ENCODE assay signal across 18 cellular contexts in the genomic region with DNA sequence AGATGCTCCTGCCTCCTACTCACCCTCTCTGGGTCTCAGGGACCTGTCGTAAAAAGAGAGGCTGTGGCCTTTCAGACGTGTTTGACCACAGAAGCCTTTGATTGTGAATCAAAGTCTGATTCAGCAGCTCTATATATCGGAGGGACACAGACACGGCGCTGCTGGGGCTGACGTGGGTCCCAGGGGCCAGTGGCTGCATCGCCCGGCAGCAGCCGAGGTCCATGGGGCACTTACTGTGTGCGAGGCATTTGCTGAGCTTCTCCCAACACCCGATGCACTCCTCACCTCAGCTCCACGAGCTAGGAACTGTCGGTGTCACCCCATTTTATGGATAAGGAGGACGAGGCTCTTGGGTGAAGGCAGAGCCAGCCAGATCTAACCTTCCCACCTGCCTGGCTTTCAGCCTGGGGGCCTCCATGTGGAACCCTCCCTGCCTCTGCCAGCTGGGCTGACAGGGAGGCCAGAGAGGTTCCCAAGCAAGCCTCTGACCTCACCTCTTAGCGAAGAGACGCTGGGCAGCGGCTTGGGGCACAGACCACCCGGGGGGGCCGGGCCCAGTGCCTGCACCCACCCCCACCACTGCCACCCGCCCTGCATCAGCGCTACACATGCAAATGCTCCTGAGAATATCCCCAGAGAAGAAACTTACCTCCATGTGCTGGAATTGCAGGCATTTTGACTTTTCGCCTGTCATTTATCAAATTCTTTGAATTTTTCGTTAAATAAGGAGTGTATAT. TPM values are rescaled to one million over a fixed set of nuclear protein-coding genes. Genes with fewer than 3 reads are reported as not detected.
DNase-seq lines count a peak whose midpoint lies in the region; ATAC-seq, FAIRE-seq and TF ChIP-seq lines count a peak whose summit lies in the region.
"Had no signal": no experiment of that assay in that cellular context is flagged by ENCODE, and none has a peak within 500 bp of the region (broad histone marks: within the 10 kb centered on the region; RNA-seq: fewer than 3 reads in every experiment).

No MANE protein-coding gene starts in this region.

- no peak overlapping the region for H3K4me3 Mint-ChIP-seq in H9
- H3K4me3 Mint-ChIP-seq: B cell; CD4-positive, alpha-beta memory T cell had no signal

- H2AFZ ChIP-seq in H9 (ENCODE audit: low read length) (no peak overlapping the region), neuronal stem cell (ENCODE audit: low read length) (no peak overlapping the region)
- H2AFZ ChIP-seq: GM23248 had no signal

- H3K4ac ChIP-seq in H9 (ENCODE audit: low read depth, low read length) (no peak overlapping the region), neuronal stem cell (ENCODE audit: low read length) (no peak overlapping the region)

- H3K79me2 ChIP-seq in H9 (ENCODE audit: insufficient read depth, low read length): peaks cover 33% of the 10 kb centered on the region; the same call in 1 of the 2 replicates

- H3K14ac ChIP-seq in H9 (ENCODE audit: insufficient read depth, low read length) (peak overlapping the region; percentile 44), neuronal stem cell (ENCODE audit: low read length) (no peak overlapping the region)

- no peak overlapping the region for H4K91ac ChIP-seq in H9 (ENCODE audit: insufficient read length, low read depth, low read length)
- no peak overlapping the region for H4K91ac ChIP-seq in neuronal stem cell (ENCODE audit: low read depth, low read length, poor library complexity)

- peaks cover 8% of the 10 kb centered on the region for H3K79me1 ChIP-seq in H9 (ENCODE audit: insufficient read depth, low read depth, low read length, poor library complexity, severe bottlenecking)
- no peaks in the 10 kb centered on the region for H3K79me1 ChIP-seq in neuronal stem cell (ENCODE audit: low read depth, low read length)

- H3K18ac ChIP-seq in H9 (ENCODE audit: insufficient read length, low read depth, low read length) (no peak overlapping the region), neuronal stem cell (ENCODE audit: low read length) (peak overlapping the region; percentile 4)

- H2BK20ac ChIP-seq in H9 (ENCODE audit: low read depth, low read length, poor library complexity, severe bottlenecking): no peak overlapping the region

- no peaks in the 10 kb centered on the region for H3K23me2 ChIP-seq in H9 (ENCODE audit: insufficient read length, low read depth, low read length, poor library complexity, severe bottlenecking)

- H3K4me1 Mint-ChIP-seq in H9: peaks cover 56 to 75% of the 10 kb centered on the region in 2 experiments

- H2AK5ac ChIP-seq in H9 (ENCODE audit: insufficient read length, low read length) (no peak overlapping the region), neuronal stem cell (ENCODE audit: low read depth, low read length) (peak overlapping the region; percentile 4)

- FAIRE-seq in RCC 7860 (lab: Jason Lieb, UNC): no peak
- FAIRE-seq: D721Med had no signal

- no peaks in the 10 kb centered on the region for H3K27me3 ChIP-seq in H9 (ENCODE audit: insufficient read depth, low read length)
- H3K27me3 ChIP-seq in ascending aorta: no peaks in the 10 kb centered on the region
- peaks cover 0 to 11% (median 0%) of the 10 kb centered on the region in 3 experiments for H3K27me3 ChIP-seq in neuronal stem cell (ENCODE audit: control insufficient read depth in 3 of 3, insufficient read depth in 3 of 3, low read depth in 1 of 3, low read length in 3 of 3)
- H3K27me3 ChIP-seq in aorta (ENCODE audit: control insufficient read depth in 1 of 2, insufficient read depth in 2 of 2, low read length in 1 of 2): no peaks in the 10 kb centered on the region

- H3K56ac ChIP-seq in H9 (ENCODE audit: insufficient read length, low read depth, low read length): no peak overlapping the region

- H4K20me1 ChIP-seq in H9 (ENCODE audit: control insufficient read depth, insufficient read depth, insufficient read length): no peaks in the 10 kb centered on the region

- H3K27ac ChIP-seq in H9 (ENCODE audit: insufficient read length, low read depth, low read length): no peak overlapping the region
- H3K27ac ChIP-seq in ascending aorta: peak overlapping the region; percentile 77 to 79
- H3K27ac ChIP-seq in neuronal stem cell (replicated peaks; ENCODE audit: low read length): no peak overlapping the region
- H3K27ac ChIP-seq in aorta (ENCODE audit: low read depth in 1 of 2, low read length in 2 of 2): peak overlapping the region; percentile 1 to 19
- H3K27ac ChIP-seq: GM23248 had no signal

- peak overlapping the region; percentile 18 to 43 for H3K4me3 ChIP-seq in ascending aorta
- no peak overlapping the region for H3K4me3 ChIP-seq in neuronal stem cell (ENCODE audit: low read length in 2 of 2)
- H3K4me3 ChIP-seq in aorta (ENCODE audit: low read length in 2 of 2): no peak overlapping the region
- H3K4me3 ChIP-seq: GM23248 had no signal

- H3K36me3 Mint-ChIP-seq in H9 (ENCODE audit: insufficient read depth in 1 of 3, low read depth in 3 of 3): peaks cover 0 to 4% (median 0%) of the 10 kb centered on the region in 3 experiments; a peak in 3 of 7 replicates
- H3K36me3 Mint-ChIP-seq: CD4-positive, alpha-beta memory T cell had no signal

- H2BK12ac ChIP-seq in H9 (ENCODE audit: insufficient read length, low read depth, low read length): no peak overlapping the region
- no peak overlapping the region for H2BK12ac ChIP-seq in neuronal stem cell (ENCODE audit: low read length)

- no peak overlapping the region; a peak in 1 of 7 replicates for H3K27ac Mint-ChIP-seq in H9
- H3K27ac Mint-ChIP-seq: B cell had no signal

- intact Hi-C loops in ascending aorta (cut with DNase I) (loop anchor here (10.0 kb wide), 1 partner anchor 295 kb away; a partner anchor contains a TSS), aorta (cut with DNase I) (no loop called here)

- WGBS in H9 (ENCODE audit: extremely low coverage, insufficient read length, low lambda C conversion rate): no CpG with 5 or more reads among the region's 23 CpGs
- no CpG with 5 or more reads among the region's 23 CpGs for WGBS in neuronal stem cell (ENCODE audit: extremely low coverage in 2 of 2, insufficient read length in 2 of 2, insufficient replicate concordance in 1 of 2), 2 donors
- WGBS in aorta, 2 donors: 17 to 30% methylated on average over 23 of the region's 23 CpGs

- no peaks in the 10 kb centered on the region for H3K27me3 Mint-ChIP-seq in H9 (ENCODE audit: low read depth)
- H3K27me3 Mint-ChIP-seq: B cell had no signal

- no peaks in the 10 kb centered on the region for H3K9me3 Mint-ChIP-seq in H9

- H2BK120ac ChIP-seq in H9 (ENCODE audit: low read depth, low read length, poor library complexity, severe bottlenecking) (no peak overlapping the region), neuronal stem cell (ENCODE audit: low read depth, low read length) (no peak overlapping the region)

- H3K9ac ChIP-seq in H9 (ENCODE audit: extremely low read depth, insufficient read length, low read length) (no peak overlapping the region), neuronal stem cell (ENCODE audit: low read depth, low read length, poor library complexity) (no peak overlapping the region)
- H3K9ac ChIP-seq: GM23248 had no signal

- no peak overlapping the region for H3T11ph ChIP-seq in H9 (ENCODE audit: low read length)

- H3K4me2 ChIP-seq in H9 (ENCODE audit: insufficient read depth, insufficient read length, low read length) (no peak overlapping the region), neuronal stem cell (ENCODE audit: insufficient read depth, low read length, poor library complexity, severe bottlenecking) (no peak overlapping the region)

- H3K4me1 ChIP-seq in H9 (ENCODE audit: insufficient read depth, low read length) (no peaks in the 10 kb centered on the region; the same call in 1 of the 2 replicates), ascending aorta (peaks cover 42 to 86% of the 10 kb centered on the region in 2 donors), neuronal stem cell (ENCODE audit: control insufficient read depth in 2 of 2, insufficient read depth in 1 of 2, low read depth in 1 of 2, low read length in 2 of 2) (peaks cover 8 to 11% of the 10 kb centered on the region in 2 donors), aorta (ENCODE audit: control insufficient read depth in 1 of 2, insufficient read depth in 2 of 2, low read length in 2 of 2) (peaks cover 0 to 3% of the 10 kb centered on the region in 2 donors)

- H3K23ac ChIP-seq in H9 (ENCODE audit: insufficient read length, low read depth, low read length) (no peak overlapping the region), neuronal stem cell (ENCODE audit: low read depth, low read length, poor library complexity) (no peak overlapping the region)

- H2BK15ac ChIP-seq in H9 (ENCODE audit: low read depth, low read length) (no peak overlapping the region), neuronal stem cell (ENCODE audit: low read length) (no peak overlapping the region)

- no peak overlapping the region for H4K5ac ChIP-seq in H9 (ENCODE audit: insufficient read length, low read depth, low read length)

- no peak overlapping the region for H2BK5ac ChIP-seq in H9 (ENCODE audit: insufficient read length, low read length)
- H2BK5ac ChIP-seq in neuronal stem cell (ENCODE audit: low read length): no peak overlapping the region

- no peak for DNase-seq in H9
- no peak for DNase-seq in ascending aorta (ENCODE audit: low spot score in 2 of 2)
- no peak for DNase-seq in neuronal stem cell (ENCODE audit: low spot score)
- DNase-seq in aorta: no peak
- DNase-seq in RCC 7860 (ENCODE audit: low spot score): no peak
- DNase-seq: CD4-positive, alpha-beta memory T cell; DMS79; GM23248; NCI-H1105 treated with DMSO at 0.1 percent for 48 hours; NCI-H1930; NCI-H446 treated with DMSO at 0.1 percent for 48 hours; NK-92 treated with Interleukin-12 subunit alpha and Interleukin-12 subunit beta, amount 100 ng/mL, for 24 hours; OCI-M1 had no signal

- H4K8ac ChIP-seq in H9 (replicated peaks; ENCODE audit: insufficient read length, low read depth, low read length) (no peak overlapping the region), neuronal stem cell (ENCODE audit: low read depth, low read length) (no peak overlapping the region)

- TF ChIP-seq CTCF in H9 (conservative IDR thresholded peaks at IDR 0.05): no peak
- TF ChIP-seq CTCF in ascending aorta (IDR thresholded peaks at IDR 0.05): no peak

- no peaks in the 10 kb centered on the region for H3K9me3 ChIP-seq in H9 (ENCODE audit: control insufficient read depth, low read depth, low read length)
- no peaks in the 10 kb centered on the region for H3K9me3 ChIP-seq in ascending aorta
- no peaks in the 10 kb centered on the region for H3K9me3 ChIP-seq in neuronal stem cell (replicated peaks in 1 of 2; ENCODE audit: control insufficient read depth in 2 of 2, insufficient read depth in 1 of 2, low read depth in 1 of 2, low read length in 2 of 2)
- no peaks in the 10 kb centered on the region for H3K9me3 ChIP-seq in aorta (ENCODE audit: control insufficient read depth, low read length)

- H3K36me3 ChIP-seq in ascending aorta (no peaks in the 10 kb centered on the region), neuronal stem cell (replicated peaks in 1 of 2; ENCODE audit: control insufficient read depth in 2 of 2, insufficient read depth in 2 of 2, low read length in 2 of 2) (no peaks in the 10 kb centered on the region), aorta (ENCODE audit: control insufficient read depth in 1 of 2, insufficient read depth in 2 of 2, low read length in 1 of 2) (no peaks in the 10 kb centered on the region)

- no peak for ATAC-seq in aorta (ENCODE audit: low FRiP score)
- ATAC-seq in GM18520 (IDR thresholded peaks at IDR 0.05; ENCODE audit: unreplicated experiment): no peak
- no peak for ATAC-seq in HG03039 (IDR thresholded peaks at IDR 0.05; ENCODE audit: unreplicated experiment)
- ATAC-seq: HCT116 had no signal

RNA-seq across cellular contexts. Expression of a gene that starts 19.9 kb away (rescaled TPM):
- total RNA-seq in H9 (2021) (34.6 and 35.7 TPM in 2 replicates), ascending aorta (56.8 TPM), aorta (100 to 1,000 TPM; 167 to 188 TPM)
- polyA plus RNA-seq in neuronal stem cell (2013, experiment 1 of 2): 0.10 TPM
- 0.08 TPM for polyA plus RNA-seq in neuronal stem cell (2013, experiment 2 of 2)
- polyA plus RNA-seq in aorta: 10 to 100 TPM; 31.4 to 46.7 TPM

Comparison
In these comparisons a context has a peak if more than half of its experiments do, and no peak if none do; other contexts are left out.
1. H3K27ac ChIP-seq: peak in ascending aorta (2 of 2) and aorta (2 of 2); none in H9 (single experiment) and neuronal stem cell (single experiment).
2. H3K4me3 ChIP-seq: peak in ascending aorta (2 of 2); none in neuronal stem cell (0 of 2) and aorta (0 of 2).